In the genomic region with DNA sequence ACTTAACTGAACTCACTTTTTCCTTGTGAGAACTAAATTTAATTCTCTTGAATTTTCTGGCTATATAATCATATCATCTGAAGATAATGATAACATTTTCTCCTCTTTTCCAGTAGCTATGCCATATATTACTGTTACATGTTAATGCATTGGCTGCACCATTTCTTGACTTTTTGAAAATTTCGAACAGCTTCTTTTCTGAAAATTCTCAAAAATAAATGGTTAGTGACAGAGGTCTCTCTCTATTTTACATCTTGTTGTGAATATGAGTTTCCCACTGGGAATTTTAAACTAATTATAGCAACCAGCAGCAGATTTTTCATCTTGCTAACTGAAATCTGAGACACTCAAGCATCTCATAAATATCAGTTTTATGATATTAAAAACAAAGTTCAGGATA, we compare ENCODE assay signal across 18 cellular contexts.
"Had no signal": no experiment of that assay in that cellular context is flagged by ENCODE, and none has a peak within 500 bp of the region (broad histone marks: within the 10 kb centered on the region; RNA-seq: fewer than 3 reads in every experiment).

No MANE protein-coding gene starts in this region.

- H3K4me3 ChIP-seq: hepatocyte, neural progenitor cell, ovary, transverse colon had no signal

- H3K36me3 ChIP-seq: neural progenitor cell, ovary, transverse colon had no signal

- H3K27ac ChIP-seq: hepatocyte, neural progenitor cell, ovary had no signal

- H3K27me3 ChIP-seq: hepatocyte, neural progenitor cell, ovary, transverse colon had no signal

- H3K9me3 ChIP-seq: ovary, transverse colon had no signal

- ATAC-seq: activated T-cell treated with anti-CD3 and anti-CD28 coated beads, Interleukin-2, amount 50 U/mL, for 72 hours; esophagus mucosa; naive thymus-derived CD4-positive, alpha-beta T cell; sciatic nerve; stimulated activated memory B cell treated with anti-CD40 and anti-IgM and Interleukin-4, amounts not matched to agents 10 μg/mL and 1 μg/mL and 100 μg/mL, for 72 hours had no signal

- DNase-seq: activated CD4-positive, alpha-beta T cell treated with anti-CD3 and anti-CD28 coated beads, Interleukin-2, amount 10 ng/mL, durations not matched to agents 24 days and 14 days; activated CD8-positive, alpha-beta memory T cell treated with anti-CD3 and anti-CD28 coated beads, Interleukin-2, amount 50 U/mL, for 4 hours; activated effector memory CD4-positive, alpha-beta T cell treated with anti-CD3 and anti-CD28 coated beads, Interleukin-2, amount 50 U/mL, for 16 hours; activated naive CD4-positive, alpha-beta T cell treated with anti-CD3 and anti-CD28 coated beads, Interleukin-2, amount 50 U/mL, for 16 hours; activated T-cell treated with anti-CD3 and anti-CD28 coated beads, Interleukin-2, amount 50 U/mL, for 72 hours; cerebellar nuclear complex; cortex of kidney; effector CD4-positive, alpha-beta T cell; mesendoderm; naive thymus-derived CD4-positive, alpha-beta T cell; ovary; stimulated activated CD4-positive, alpha-beta T cell treated with anti-CD3 and anti-CD28 coated beads, Interleukin-4, amount 100 ng/mL, for 4 hours; transverse colon had no signal
